In genomic region chr11:2533642-2534115, GRCh38 we compare ENCODE assay signal across 8 cellular contexts.
DNase-seq lines count a peak whose midpoint lies in the region; ATAC-seq and TF ChIP-seq lines count a peak whose summit lies in the region.

No MANE protein-coding gene starts in this region.

- H3K4me1 Mint-ChIP-seq in MCF 10A (ENCODE audit: insufficient read depth, unreplicated experiment): peaks cover 16% of the 10 kb centered on the region
- H3K4me1 Mint-ChIP-seq in stimulated activated effector memory CD8-positive, alpha-beta T cell treated with anti-CD3 and anti-CD28 coated beads, Interleukin-12 subunit alpha, Interleukin-12 subunit beta, amount 100 ng/mL, for 72 hours: peaks cover 17% of the 10 kb centered on the region

- no peaks in the 10 kb centered on the region for H3K9me3 ChIP-seq in OCI-LY3 (ENCODE audit: insufficient read depth, low read length)

- peak overlapping the region; percentile 42 for H3K27ac Mint-ChIP-seq in MCF 10A (ENCODE audit: low read depth, unreplicated experiment)
- no peak overlapping the region for H3K27ac Mint-ChIP-seq in stimulated activated effector memory CD8-positive, alpha-beta T cell treated with anti-CD3 and anti-CD28 coated beads, Interleukin-12 subunit alpha, Interleukin-12 subunit beta, amount 100 ng/mL, for 72 hours

- intact Hi-C loops in MCF 10A (cut with micrococcal nuclease): loop anchor here (1.0 to 5.0 kb wide), 5 partner anchors 246 to 397 kb away; no protein-coding TSS in a partner anchor

- no peaks in the 10 kb centered on the region for H3K36me3 ChIP-seq in OCI-LY3 (replicated peaks; ENCODE audit: low read depth, low read length)

- no TSS peak for BruUV-seq in MCF 10A (replicated peaks; lab: Mats Ljungman, UMichigan)

- DNase-seq in NCI-H748 (lab: John Stamatoyannopoulos, UW; ENCODE audit: unreplicated experiment): peak; percentile 24
- no peak for DNase-seq in NCI-H748 treated with DMSO at 0.1 percent for 48 hours (lab: John Stamatoyannopoulos, UW)
- peak; percentile 86 for DNase-seq in MCF 10A (ENCODE audit: unreplicated experiment)
- DNase-seq in kidney tubule cell (ENCODE audit: low spot score): peak; percentile 87
- DNase-seq in stimulated activated effector memory CD8-positive, alpha-beta T cell treated with anti-CD3 and anti-CD28 coated beads, Interleukin-12 subunit alpha, Interleukin-12 subunit beta, amount 100 ng/mL, for 72 hours (ENCODE audit: low spot score in 2 of 2): no peak
- DNase-seq in stimulated activated CD4-positive, alpha-beta T cell treated with anti-CD3 and anti-CD28 coated beads, Interleukin-4, amount 100 ng/mL, for 4 hours: no peak

- H3K27me3 ChIP-seq in OCI-LY3 (ENCODE audit: low read depth, low read length): no peaks in the 10 kb centered on the region; the same call in 1 of the 2 replicates

- no peaks in the 10 kb centered on the region for H4K20me1 ChIP-seq in OCI-LY3 (ENCODE audit: insufficient read depth, low read length)

- H3K4me3 ChIP-seq in OCI-LY3 (ENCODE audit: low read length): no peak overlapping the region

- H3K27ac ChIP-seq in OCI-LY3 (ENCODE audit: low read length): no peak overlapping the region

- H3K4me2 ChIP-seq in OCI-LY3 (ENCODE audit: low read length): peak overlapping the region; percentile 67; the same call in 1 of the 2 replicates

- TF ChIP-seq CTCF in OCI-LY3 (IDR thresholded peaks at IDR 0.05; ENCODE audit: low read depth, low read length) (no peak), MCF 10A (IDR thresholded peaks at IDR 0.05; ENCODE audit: unreplicated experiment) (no peak)

- no peaks in the 10 kb centered on the region for H3K36me3 Mint-ChIP-seq in MCF 10A (ENCODE audit: insufficient read depth, unreplicated experiment)
- no peaks in the 10 kb centered on the region for H3K36me3 Mint-ChIP-seq in stimulated activated effector memory CD8-positive, alpha-beta T cell treated with anti-CD3 and anti-CD28 coated beads, Interleukin-12 subunit alpha, Interleukin-12 subunit beta, amount 100 ng/mL, for 72 hours

- no peaks in the 10 kb centered on the region for H3K79me2 ChIP-seq in OCI-LY3 (ENCODE audit: low read length)

- CTCF ChIA-PET in MCF 10A (lab: Yijun Ruan, JAX): interaction anchor here (0.6 to 11.0 kb wide), 28 partner anchors 17 to 922 kb away, joined by 3 to 443 read pairs (median 4); partner anchors contain the start of genes CDKN1C and PHLDA2

- no peak overlapping the region for H3K9ac ChIP-seq in OCI-LY3 (ENCODE audit: low read length)

- no peaks in the 10 kb centered on the region for H3K9me3 Mint-ChIP-seq in MCF 10A (ENCODE audit: unreplicated experiment)
- no peaks in the 10 kb centered on the region for H3K9me3 Mint-ChIP-seq in stimulated activated effector memory CD8-positive, alpha-beta T cell treated with anti-CD3 and anti-CD28 coated beads, Interleukin-12 subunit alpha, Interleukin-12 subunit beta, amount 100 ng/mL, for 72 hours

- no peak overlapping the region for H2AFZ ChIP-seq in OCI-LY3 (ENCODE audit: low read depth, low read length)

- peak overlapping the region; percentile 59 for H3K4me3 Mint-ChIP-seq in MCF 10A (ENCODE audit: unreplicated experiment)
- H3K4me3 Mint-ChIP-seq in stimulated activated effector memory CD8-positive, alpha-beta T cell treated with anti-CD3 and anti-CD28 coated beads, Interleukin-12 subunit alpha, Interleukin-12 subunit beta, amount 100 ng/mL, for 72 hours: peak overlapping the region; percentile 67

- peaks cover 8% of the 10 kb centered on the region for H3K4me1 ChIP-seq in OCI-LY3 (ENCODE audit: low read length)

- POLR2A ChIA-PET in MCF 10A (lab: Yijun Ruan, JAX): interaction anchor here (0.7 to 4.8 kb wide), 6 partner anchors 14 to 396 kb away, joined by 3 to 68 read pairs (median 6); partner anchors contain the start of genes CDKN1C, KCNQ1OT1 and PHLDA2

- no peak for ATAC-seq in stimulated activated effector memory CD8-positive, alpha-beta T cell treated with anti-CD3 and anti-CD28 coated beads, Interleukin-12 subunit alpha, Interleukin-12 subunit beta, amount 100 ng/mL, for 72 hours
- ATAC-seq in GM19452 (IDR thresholded peaks at IDR 0.05; ENCODE audit: unreplicated experiment): no peak

- H3K27me3 Mint-ChIP-seq in MCF 10A (ENCODE audit: insufficient read depth, unreplicated experiment): no peaks in the 10 kb centered on the region

Comparison
In these comparisons a context has a peak if more than half of its experiments do, and no peak if none do; other contexts are left out.
1. DNase-seq: peak in NCI-H748 (single experiment), MCF 10A (single experiment) and kidney tubule cell (single experiment); none in NCI-H748 treated with DMSO at 0.1 percent for 48 hours (single experiment), stimulated activated effector memory CD8-positive, alpha-beta T cell treated with anti-CD3 and anti-CD28 coated beads, Interleukin-12 subunit alpha, Interleukin-12 subunit beta, amount 100 ng/mL, for 72 hours (0 of 2) and stimulated activated CD4-positive, alpha-beta T cell treated with anti-CD3 and anti-CD28 coated beads, Interleukin-4, amount 100 ng/mL, for 4 hours (0 of 2).